ENCODE assay signal across 11 cellular contexts in the genomic region with DNA sequence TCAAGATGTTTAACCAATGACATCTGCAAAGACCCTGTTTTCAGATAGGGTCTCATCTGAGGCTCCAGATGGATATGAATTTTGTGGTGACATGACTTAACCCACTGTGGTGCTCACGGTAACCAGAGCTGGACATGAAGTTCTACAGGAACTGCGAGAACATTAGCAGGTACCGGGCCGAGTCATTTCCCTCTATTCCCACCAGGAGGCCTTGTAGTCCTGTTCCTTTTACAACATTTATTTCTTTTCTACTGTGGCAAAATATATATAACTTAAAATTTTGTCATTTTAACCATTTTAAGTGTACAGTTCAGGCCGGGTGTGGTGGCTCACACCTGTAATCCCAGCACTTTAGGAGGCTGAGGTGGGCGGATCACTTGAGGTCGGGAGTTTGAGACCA. TPM values are rescaled to one million over a fixed set of nuclear protein-coding genes. Genes with fewer than 3 reads are reported as not detected.
DNase-seq lines count a peak whose midpoint lies in the region; ATAC-seq and TF ChIP-seq lines count a peak whose summit lies in the region.
"Had no signal": no experiment of that assay in that cellular context is flagged by ENCODE, and none has a peak within 500 bp of the region (broad histone marks: within the 10 kb centered on the region; RNA-seq: fewer than 3 reads in every experiment).

No MANE protein-coding gene starts in this region.

- no peaks in the 10 kb centered on the region for H3K9me3 ChIP-seq in heart right ventricle
- H3K9me3 ChIP-seq in right atrium auricular region = no peaks in the 10 kb centered on the region
- H3K9me3 ChIP-seq in uterus = no peaks in the 10 kb centered on the region

- H3K4me3 ChIP-seq in heart right ventricle (no peak overlapping the region), right atrium auricular region (no peak overlapping the region), uterus (no peak overlapping the region)

- TF ChIP-seq CTCF in heart right ventricle (IDR thresholded peaks at IDR 0.05) (peak in 7 of 9 donors; percentile 23 to 51 (median 37)), right atrium auricular region (IDR thresholded peaks at IDR 0.05) (peak in 1 of 2 donors; percentile 50), foreskin keratinocyte (conservative IDR thresholded peaks at IDR 0.05) (peak; percentile 63), uterus (IDR thresholded peaks at IDR 0.05) (peak in 2 of 4 experiments; percentile 14 to 17)

- ATAC-seq in heart right ventricle (no peak), SK-N-SH treated with all-trans-retinoic acid at 6 μM for 48 hours (peak; percentile 77), foreskin keratinocyte (no peak)

- intact Hi-C loops in heart right ventricle (cut with DNase I) (loop anchor here in 6 of 10 donors (2.0 to 10.0 kb wide), 5 partner anchors 46 to 194 kb away; partner anchors contain the start of gene ELAVL3 (in 1 of the 6)), uterus (cut with DNase I; ENCODE audit: low total_unique reads) (no loop called here)

- H3K27ac ChIP-seq in heart right ventricle (peak overlapping the region in 1 of 10 donors; percentile 76), right atrium auricular region (no peak overlapping the region), foreskin keratinocyte (no peak overlapping the region), uterus (no peak overlapping the region)

- H3K4me1 ChIP-seq in heart right ventricle (peaks cover 0 to 34% (median 18%) of the 10 kb centered on the region in 9 donors), right atrium auricular region (peaks cover 0 to 15% of the 10 kb centered on the region in 2 donors), foreskin keratinocyte (peaks cover 2% of the 10 kb centered on the region), uterus (no peaks in the 10 kb centered on the region)

- no peak for TF ChIP-seq POLR2A in uterus (IDR thresholded peaks at IDR 0.05)

- H3K27me3 ChIP-seq in heart right ventricle (peaks cover 0 to 5% (median 0%) of the 10 kb centered on the region in 7 donors), right atrium auricular region (no peaks in the 10 kb centered on the region), foreskin keratinocyte (no peaks in the 10 kb centered on the region), uterus (no peaks in the 10 kb centered on the region)

- 83 to 88% methylated on average over 7 of the region's 7 CpGs for WGBS in heart right ventricle, 2 donors

- H3K36me3 ChIP-seq in heart right ventricle (no peaks in the 10 kb centered on the region), right atrium auricular region (no peaks in the 10 kb centered on the region), uterus (no peaks in the 10 kb centered on the region)

- DNase-seq in heart right ventricle = no peak
- DNase-seq in right atrium auricular region (ENCODE audit: low spot score) = no peak
- DNase-seq in foreskin keratinocyte = no peak
- no peak for DNase-seq in activated CD8-positive, alpha-beta memory T cell treated with anti-CD3 and anti-CD28 coated beads for 24 hours
- no peak for DNase-seq in COLO668 (lab: John Stamatoyannopoulos, UW; ENCODE audit: unreplicated experiment)
- no peak for DNase-seq in uterus
- DNase-seq in iPS-NIHi11 (ENCODE audit: low spot score) = no peak
- DNase-seq: NCI-H1048 had no signal

TF ChIP-seq in SK-N-SH treated with all-trans-retinoic acid at 6 μM for 48 hours, 23 proteins besides CTCF, POLR2A, EP300 and RAD21 (continues in another document):
- no peak for TF ChIP-seq ZFP3 (CRISPR knock-in tag; IDR thresholded peaks at IDR 0.05)
- no peak for TF ChIP-seq ARNTL (CRISPR knock-in tag; IDR thresholded peaks at IDR 0.05; ENCODE audit: borderline replicate concordance, low read depth)
- TF ChIP-seq ZNF565 (CRISPR knock-in tag; conservative IDR thresholded peaks at IDR 0.05; ENCODE audit: low read depth) = no peak
- no peak for TF ChIP-seq CSDC2 (CRISPR knock-in tag; IDR thresholded peaks at IDR 0.05)
- TF ChIP-seq POU6F1 (CRISPR knock-in tag; IDR thresholded peaks at IDR 0.05; ENCODE audit: borderline replicate concordance, low read depth) = no peak
- TF ChIP-seq, protein P1, sequence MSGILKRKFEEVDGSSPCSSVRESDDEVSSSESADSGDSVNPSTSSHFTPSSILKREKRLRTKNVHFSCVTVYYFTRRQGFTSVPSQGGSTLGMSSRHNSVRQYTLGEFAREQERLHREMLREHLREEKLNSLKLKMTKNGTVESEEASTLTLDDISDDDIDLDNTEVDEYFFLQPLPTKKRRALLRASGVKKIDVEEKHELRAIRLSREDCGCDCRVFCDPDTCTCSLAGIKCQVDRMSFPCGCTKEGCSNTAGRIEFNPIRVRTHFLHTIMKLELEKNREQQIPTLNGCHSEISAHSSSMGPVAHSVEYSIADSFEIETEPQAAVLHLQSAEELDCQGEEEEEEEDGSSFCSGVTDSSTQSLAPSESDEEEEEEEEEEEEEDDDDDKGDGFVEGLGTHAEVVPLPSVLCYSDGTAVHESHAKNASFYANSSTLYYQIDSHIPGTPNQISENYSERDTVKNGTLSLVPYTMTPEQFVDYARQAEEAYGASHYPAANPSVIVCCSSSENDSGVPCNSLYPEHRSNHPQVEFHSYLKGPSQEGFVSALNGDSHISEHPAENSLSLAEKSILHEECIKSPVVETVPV (CRISPR knock-in tag; IDR thresholded peaks at IDR 0.05) = no peak
- TF ChIP-seq PPARA (CRISPR knock-in tag; IDR thresholded peaks at IDR 0.05; ENCODE audit: borderline replicate concordance) = no peak
- no peak for TF ChIP-seq ZC3H10 (CRISPR knock-in tag; IDR thresholded peaks at IDR 0.05)
- no peak for TF ChIP-seq ZNF8 (CRISPR knock-in tag; IDR thresholded peaks at IDR 0.05)
- no peak for TF ChIP-seq ESRRG (CRISPR knock-in tag; IDR thresholded peaks at IDR 0.05)
- TF ChIP-seq TOX (CRISPR knock-in tag; IDR thresholded peaks at IDR 0.05; ENCODE audit: borderline replicate concordance) = no peak
- TF ChIP-seq ISL1 (CRISPR knock-in tag; IDR thresholded peaks at IDR 0.05) = no peak
- no peak for TF ChIP-seq ZNF70 (CRISPR knock-in tag; IDR thresholded peaks at IDR 0.05)
- TF ChIP-seq RARB (CRISPR knock-in tag; IDR thresholded peaks at IDR 0.05) = no peak
- no peak for TF ChIP-seq SNAI2 (CRISPR knock-in tag; IDR thresholded peaks at IDR 0.05)
- TF ChIP-seq, protein P2, sequence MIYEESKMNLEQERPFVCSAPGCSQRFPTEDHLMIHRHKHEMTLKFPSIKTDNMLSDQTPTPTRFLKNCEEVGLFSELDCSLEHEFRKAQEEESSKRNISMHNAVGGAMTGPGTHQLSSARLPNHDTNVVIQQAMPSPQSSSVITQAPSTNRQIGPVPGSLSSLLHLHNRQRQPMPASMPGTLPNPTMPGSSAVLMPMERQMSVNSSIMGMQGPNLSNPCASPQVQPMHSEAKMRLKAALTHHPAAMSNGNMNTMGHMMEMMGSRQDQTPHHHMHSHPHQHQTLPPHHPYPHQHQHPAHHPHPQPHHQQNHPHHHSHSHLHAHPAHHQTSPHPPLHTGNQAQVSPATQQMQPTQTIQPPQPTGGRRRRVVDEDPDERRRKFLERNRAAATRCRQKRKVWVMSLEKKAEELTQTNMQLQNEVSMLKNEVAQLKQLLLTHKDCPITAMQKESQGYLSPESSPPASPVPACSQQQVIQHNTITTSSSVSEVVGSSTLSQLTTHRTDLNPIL (CRISPR knock-in tag; IDR thresholded peaks at IDR 0.05; ENCODE audit: low read depth) = no peak
- no peak for TF ChIP-seq ZFP30 (CRISPR knock-in tag; IDR thresholded peaks at IDR 0.05)
- no peak for TF ChIP-seq GLIS3 (CRISPR knock-in tag; IDR thresholded peaks at IDR 0.05)

RNA-seq across cellular contexts. Expression of gene TSPAN16, which starts 7.6 kb away (rescaled TPM):
- total RNA-seq in heart right ventricle (not detected), right atrium auricular region (not detected), foreskin keratinocyte (not detected in 2 replicates), uterus (not detected)
- polyA plus RNA-seq in heart right ventricle (not detected), foreskin keratinocyte (not detected in 2 replicates)
- total RNA-seq: dermis microvascular lymphatic vessel endothelial cell, myocyte had no signal

RNA-seq across cellular contexts. Expression of gene DOCK6, which starts 26.0 kb away (rescaled TPM):
- total RNA-seq in heart right ventricle (10 to 100 TPM; 27.6 to 57.2 (median 40.2) TPM), right atrium auricular region (10 to 100 TPM; 12.7 to 49.4 TPM), foreskin keratinocyte (17.7 and 30.9 TPM in 2 replicates), uterus (10 to 100 TPM; 13.5 to 89.4 (median 38.6) TPM)
- polyA plus RNA-seq in heart right ventricle (10 to 100 TPM; 29.0 to 73.3 TPM), foreskin keratinocyte (14.4 and 21.2 TPM in 2 replicates)

RNA-seq across cellular contexts. Expression of gene ANGPTL8, which starts 48.9 kb away (rescaled TPM):
- 1 to 10 TPM in 2 of 10 donors, under 1 TPM in 2, not detected in 6; 0.34 to 1.8 (median 0.99) TPM for total RNA-seq in heart right ventricle
- 10 to 100 TPM in 1 of 2 donors, 1 to 10 TPM in 1; 3.9 to 13.0 TPM for polyA plus RNA-seq in heart right ventricle
- total RNA-seq in right atrium auricular region = 1 to 10 TPM in 1 of 2 donors, not detected in 1; 1.3 TPM
- not detected in 2 replicates for total RNA-seq in foreskin keratinocyte
- polyA plus RNA-seq in foreskin keratinocyte = not detected in 2 replicates
- total RNA-seq in uterus = 1 to 10 TPM in 1 of 4 donors, not detected in 3; 3.0 TPM
- total RNA-seq: dermis microvascular lymphatic vessel endothelial cell, myocyte had no signal

RNA-seq across cellular contexts. Expression of gene RAB3D, which starts 51.1 kb away (rescaled TPM):
- 10 to 100 TPM in 3 of 10 donors, 1 to 10 TPM in 7; 4.5 to 11.6 (median 6.3) TPM for total RNA-seq in heart right ventricle
- 1 to 10 TPM; 2.7 to 3.1 TPM for polyA plus RNA-seq in heart right ventricle
- total RNA-seq in right atrium auricular region = 10 to 100 TPM in 1 of 2 donors, 1 to 10 TPM in 1; 6.5 to 11.1 TPM
- total RNA-seq in foreskin keratinocyte = 25.2 and 26.9 TPM in 2 replicates
- 12.4 and 12.7 TPM in 2 replicates for polyA plus RNA-seq in foreskin keratinocyte
- 10 to 100 TPM; 14.3 to 61.6 (median 25.7) TPM for total RNA-seq in uterus

RNA-seq across cellular contexts. Expression of gene TMEM205, which starts 57.7 kb away (rescaled TPM):
- 100 to 1,000 TPM in 2 of 10 donors, 10 to 100 TPM in 8; 65.1 to 114 (median 83.8) TPM for total RNA-seq in heart right ventricle
- polyA plus RNA-seq in heart right ventricle = 100 to 1,000 TPM in 1 of 2 donors, 10 to 100 TPM in 1; 89.4 to 184 TPM
- total RNA-seq in right atrium auricular region = 100 to 1,000 TPM; 301 to 343 TPM
- total RNA-seq in foreskin keratinocyte = 58.4 and 59.5 TPM in 2 replicates
- polyA plus RNA-seq in foreskin keratinocyte = 95.1 and 98.9 TPM in 2 replicates
- 100 to 1,000 TPM in 1 of 4 donors, 10 to 100 TPM in 3; 41.2 to 117 (median 77.4) TPM for total RNA-seq in uterus
